24 cellular contexts compared by ENCODE assay signal in genomic region chr12:107847430-107847829, GRCh38.
"Had no signal": no experiment of that assay in that cellular context is flagged by ENCODE, and none has a peak within 500 bp of the region (broad histone marks: within the 10 kb centered on the region; RNA-seq: fewer than 3 reads in every experiment).

No MANE protein-coding gene starts in this region.

- H3K4me3 Mint-ChIP-seq: activated CD4-positive, alpha-beta memory T cell treated with anti-CD3 and anti-CD28 coated beads, Interleukin-2, amount 10 ng/mL, durations not matched to agents 7 days and 5 days; activated CD4-positive, alpha-beta T cell treated with anti-CD3 and anti-CD28 coated beads, Interleukin-2, amount 10 ng/mL, durations not matched to agents 24 days and 14 days; activated naive CD4-positive, alpha-beta T cell treated with anti-CD3 and anti-CD28 coated beads, Interleukin-2, amount 10 ng/mL, durations not matched to agents 7 days and 5 days; activated T-cell treated with anti-CD3 and anti-CD28 coated beads, Interleukin-2, amount 50 U/mL, for 72 hours; nephron; T-helper 2 cell treated with Interferon-gamma antibody and Interleukin-4, amounts not matched to agents 5 μg/mL and 100 μg/mL, for 36 hours had no signal

- H3K9me3 ChIP-seq: gastrocnemius medialis, neutrophil, ovary, prostate gland, right atrium auricular region, spleen, upper lobe of left lung had no signal

- H3K27ac Mint-ChIP-seq: activated CD4-positive, alpha-beta memory T cell treated with anti-CD3 and anti-CD28 coated beads, Interleukin-2, amount 10 ng/mL, durations not matched to agents 7 days and 5 days; activated CD4-positive, alpha-beta T cell treated with anti-CD3 and anti-CD28 coated beads, Interleukin-2, amount 10 ng/mL, durations not matched to agents 24 days and 14 days; activated naive CD4-positive, alpha-beta T cell treated with anti-CD3 and anti-CD28 coated beads, Interleukin-2, amount 10 ng/mL, durations not matched to agents 7 days and 5 days; activated T-cell treated with anti-CD3 and anti-CD28 coated beads, Interleukin-2, amount 50 U/mL, for 72 hours; nephron; T-helper 2 cell treated with Interferon-gamma antibody and Interleukin-4, amounts not matched to agents 5 μg/mL and 100 μg/mL, for 36 hours had no signal

- DNase-seq: activated CD4-positive, alpha-beta memory T cell treated with anti-CD3 and anti-CD28 coated beads, Interleukin-2, amount 10 ng/mL, durations not matched to agents 7 days and 5 days; activated CD4-positive, alpha-beta T cell treated with anti-CD3 and anti-CD28 coated beads, Interleukin-2, amount 10 ng/mL, durations not matched to agents 24 days and 14 days; activated effector memory CD4-positive, alpha-beta T cell treated with Interleukin-2 at 50 U/mL for 16 hours; activated naive CD4-positive, alpha-beta T cell treated with anti-CD3 and anti-CD28 coated beads, Interleukin-2, amount 10 ng/mL, durations not matched to agents 7 days and 5 days; activated T-cell treated with anti-CD3 and anti-CD28 coated beads, Interleukin-2, amount 50 U/mL, for 72 hours; amygdala; cortex of kidney; erythroblast; gastrocnemius medialis; head of caudate nucleus; hypothalamus; mesenchymal stem cell; ovary; spleen; stimulated activated CD4-positive, alpha-beta T cell treated with anti-CD3 and anti-CD28 coated beads, Interleukin-4, amount 100 ng/mL, for 1 hour; stimulated activated naive CD4-positive, alpha-beta T cell treated with Interleukin-2 at 50 U/mL for 16 hours; upper lobe of left lung had no signal

- H3K4me3 ChIP-seq: cardiac muscle cell, gastrocnemius medialis, ovary, prostate gland, right atrium auricular region, spleen, upper lobe of left lung had no signal

- H3K36me3 ChIP-seq: cardiac muscle cell, gastrocnemius medialis, neutrophil, ovary, prostate gland, right atrium auricular region, spleen, upper lobe of left lung had no signal

- H3K27me3 ChIP-seq: ovary had no signal

- ATAC-seq: activated CD4-positive, CD25-positive, alpha-beta regulatory T cell treated with anti-CD3 and anti-CD28 coated beads, Interleukin-2, amount 50 U/mL, for 24 hours; activated T-cell treated with anti-CD3 and anti-CD28 coated beads, Interleukin-2, amount 50 U/mL, for 72 hours; gastrocnemius medialis had no signal

- H3K36me3 Mint-ChIP-seq: activated naive CD4-positive, alpha-beta T cell treated with anti-CD3 and anti-CD28 coated beads, Interleukin-2, amount 10 ng/mL, durations not matched to agents 7 days and 5 days had no signal

- H3K9me3 Mint-ChIP-seq: activated CD4-positive, alpha-beta memory T cell treated with anti-CD3 and anti-CD28 coated beads, Interleukin-2, amount 10 ng/mL, durations not matched to agents 7 days and 5 days; activated CD4-positive, alpha-beta T cell treated with anti-CD3 and anti-CD28 coated beads, Interleukin-2, amount 10 ng/mL, durations not matched to agents 24 days and 14 days; activated naive CD4-positive, alpha-beta T cell treated with anti-CD3 and anti-CD28 coated beads, Interleukin-2, amount 10 ng/mL, durations not matched to agents 7 days and 5 days; activated T-cell treated with anti-CD3 and anti-CD28 coated beads, Interleukin-2, amount 50 U/mL, for 72 hours; nephron; T-helper 2 cell treated with Interferon-gamma antibody and Interleukin-4, amounts not matched to agents 5 μg/mL and 100 μg/mL, for 36 hours had no signal

- H3K4me1 Mint-ChIP-seq: activated naive CD4-positive, alpha-beta T cell treated with anti-CD3 and anti-CD28 coated beads, Interleukin-2, amount 10 ng/mL, durations not matched to agents 7 days and 5 days had no signal
